8 cellular contexts compared by ENCODE assay signal in genomic region chr1:248618878-248619277, GRCh38. TPM values are rescaled to one million over a fixed set of nuclear protein-coding genes. Genes with fewer than 3 reads are reported as not detected.
DNase-seq lines count a peak whose midpoint lies in the region; ATAC-seq and TF ChIP-seq lines count a peak whose summit lies in the region.

No MANE protein-coding gene starts in this region.

- TF ChIP-seq CTCF in HFF-Myc (IDR thresholded peaks at IDR 0.05; ENCODE audit: low read depth, low read length, missing control alignments): peak; percentile 23
- peak in 6 of 7 experiments; percentile 41 to 67 (median 58) for TF ChIP-seq CTCF in body of pancreas (IDR thresholded peaks at IDR 0.05)
- peak; percentile 7 to 21 for TF ChIP-seq CTCF in suprapubic skin (IDR thresholded peaks at IDR 0.05)

- TF ChIP-seq POLR2A in body of pancreas (IDR thresholded peaks at IDR 0.05): no peak
- no peak for TF ChIP-seq POLR2A in suprapubic skin (IDR thresholded peaks at IDR 0.05)

- H3K27ac ChIP-seq in body of pancreas (no peak overlapping the region), suprapubic skin (no peak overlapping the region)

- H3K9me3 ChIP-seq in body of pancreas: no peaks in the 10 kb centered on the region
- no peaks in the 10 kb centered on the region for H3K9me3 ChIP-seq in suprapubic skin

- 0 to 3% methylated on average over 3 of the region's 3 CpGs for WGBS in body of pancreas, 2 donors
- 3% methylated on average over 3 of the region's 3 CpGs for WGBS in suprapubic skin

- ATAC-seq in body of pancreas: peak; percentile 55
- no peak for ATAC-seq in GM18861 (IDR thresholded peaks at IDR 0.05; ENCODE audit: unreplicated experiment)
- no peak for ATAC-seq in HG03039 (IDR thresholded peaks at IDR 0.05; ENCODE audit: unreplicated experiment)

- H3K4me1 ChIP-seq in body of pancreas (no peaks in the 10 kb centered on the region), suprapubic skin (no peaks in the 10 kb centered on the region)

- peak; percentile 71 for DNase-seq in COLO668 (lab: John Stamatoyannopoulos, UW; ENCODE audit: unreplicated experiment)
- no peak for DNase-seq in HFF-Myc (ENCODE audit: extremely low read depth, low read depth)
- DNase-seq in SKM-1 (lab: John Stamatoyannopoulos, UW; ENCODE audit: unreplicated experiment): peak; percentile 72
- peak; percentile 49 to 79 (median 68) for DNase-seq in body of pancreas
- DNase-seq in medulla oblongata (ENCODE audit: extremely low spot score): peak; percentile 66
- no peak for DNase-seq in suprapubic skin (ENCODE audit: low spot score in 2 of 2)

- H3K4me3 ChIP-seq in HFF-Myc (replicated peaks; ENCODE audit: low read depth, low read length): no peak overlapping the region
- H3K4me3 ChIP-seq in body of pancreas: no peak overlapping the region
- no peak overlapping the region for H3K4me3 ChIP-seq in suprapubic skin

- H3K27me3 ChIP-seq in body of pancreas (no peaks in the 10 kb centered on the region), suprapubic skin (no peaks in the 10 kb centered on the region)

- intact Hi-C loops in body of pancreas (cut with DNase I): no loop called here

- no peak for TF ChIP-seq EP300 in suprapubic skin (IDR thresholded peaks at IDR 0.05)

- H3K36me3 ChIP-seq in body of pancreas (replicated peaks in 1 of 2; ENCODE audit: insufficient read depth in 1 of 2, low read depth in 2 of 2) (no peaks in the 10 kb centered on the region), suprapubic skin (no peaks in the 10 kb centered on the region)

RNA-seq across cellular contexts. Expression of gene OR2T11, which starts 16.0 kb away (rescaled TPM):
- total RNA-seq in body of pancreas (under 1 TPM in 1 of 2 donors, not detected in 1; 0.26 TPM), suprapubic skin (1 to 10 TPM in 1 of 4 donors, under 1 TPM in 3; 0.30 to 1.2 (median 0.55) TPM)

RNA-seq across cellular contexts. Expression of gene OR2T10, which starts 21.4 kb away (rescaled TPM):
- total RNA-seq in body of pancreas (not detected), suprapubic skin (under 1 TPM in 3 of 4 donors, not detected in 1; 0.19 to 0.83 (median 0.80) TPM)

RNA-seq across cellular contexts. Expression of gene OR2T35, which starts 26.2 kb away (rescaled TPM):
- total RNA-seq in body of pancreas (not detected), suprapubic skin (under 1 TPM in 1 of 4 donors, not detected in 3; 0.36 TPM)

RNA-seq across cellular contexts. Expression of gene OR2T27, which starts 36.5 kb away (rescaled TPM):
- total RNA-seq in body of pancreas: not detected
- not detected for total RNA-seq in suprapubic skin

RNA-seq across cellular contexts. Expression of gene OR2T34, which starts 44.3 kb away (rescaled TPM):
- total RNA-seq in body of pancreas (not detected), suprapubic skin (1 to 10 TPM in 2 of 4 donors, not detected in 2; 1.1 to 2.0 TPM)

Comparison
In these comparisons a context has a peak if more than half of its experiments do, and no peak if none do; other contexts are left out.
1. DNase-seq: peak in COLO668 (single experiment), SKM-1 (single experiment), body of pancreas (4 of 4) and medulla oblongata (single experiment); none in HFF-Myc (single experiment) and suprapubic skin (0 of 2).
2. Peak in every context shown above with its lines, with median percentiles within 50 percentile points of each other: CTCF ChIP-seq.